Comparison of ENCODE assay signal across 30 cellular contexts in genomic region chr10:29250066-29250465, GRCh38. TPM values are rescaled to one million over a fixed set of nuclear protein-coding genes. Genes with fewer than 3 reads are reported as not detected.
"Had no signal": no experiment of that assay in that cellular context is flagged by ENCODE, and none has a peak within 500 bp of the region (broad histone marks: within the 10 kb centered on the region; RNA-seq: fewer than 3 reads in every experiment).

No MANE protein-coding gene starts in this region.

- H3K27ac ChIP-seq: esophagus squamous epithelium, lower lobe of right lung, neutrophil, parathyroid adenoma, right atrium auricular region, stomach, thyroid gland, upper lobe of right lung, uterus had no signal

- H3K27me3 ChIP-seq: neutrophil, right atrium auricular region, thyroid gland, uterus had no signal

- H3K9ac ChIP-seq: parathyroid adenoma had no signal

- H3K4me1 ChIP-seq: esophagus squamous epithelium, lower lobe of right lung, parathyroid adenoma, stomach, thyroid gland had no signal

- H3K36me3 ChIP-seq: esophagus squamous epithelium, lower lobe of right lung, neutrophil, right atrium auricular region, stomach, thyroid gland, upper lobe of right lung, uterus had no signal

- H3K9me3 ChIP-seq: esophagus squamous epithelium, lower lobe of right lung, mucosa of descending colon, neutrophil, right atrium auricular region, stomach, thyroid gland, upper lobe of right lung, uterus had no signal

- ATAC-seq: effector memory CD8-positive, alpha-beta T cell; left ventricle myocardium superior; lower lobe of right lung; mucosa of descending colon; sciatic nerve; stimulated activated effector memory CD8-positive, alpha-beta T cell treated with anti-CD3 and anti-CD28 coated beads, Interleukin-12 subunit alpha, Interleukin-12 subunit beta, amount 100 ng/mL, for 72 hours; upper lobe of right lung had no signal

- H3K79me2 ChIP-seq: parathyroid adenoma had no signal

- DNase-seq: cortex of kidney; effector memory CD8-positive, alpha-beta T cell; erythroblast; esophagus squamous epithelium; head of caudate nucleus; left ventricle myocardium superior; lower lobe of right lung; mucosa of descending colon; naive B cell; stimulated activated CD4-positive, alpha-beta T cell treated with anti-CD3 and anti-CD28 coated beads, Interleukin-2, amount 100 ng/mL, for 24 hours; stimulated activated CD4-positive, alpha-beta T cell treated with anti-CD3 and anti-CD28 coated beads, Interleukin-4, amount 100 ng/mL, for 24 hours; stimulated activated naive CD4-positive, alpha-beta T cell treated with Interleukin-2 at 50 U/mL for 16 hours; stomach; thyroid gland; upper lobe of right lung; uterus had no signal

- H3K4me3 ChIP-seq: esophagus squamous epithelium, lower lobe of right lung, mucosa of descending colon, right atrium auricular region, stomach, thyroid gland, upper lobe of right lung, uterus had no signal

RNA-seq across cellular contexts. Expression of gene LYZL1, which starts 38.8 kb away (rescaled TPM):
- total RNA-seq: dermis microvascular lymphatic vessel endothelial cell; esophagus squamous epithelium; frontal cortex; left ventricle myocardium superior; lower lobe of right lung; mucosa of descending colon; natural killer cell treated with Interleukin-12 subunit alpha and Interleukin-12 subunit beta and Interleukin-15 and Interleukin-18, amount 100 ng/mL, for 72 hours; neural crest cell; omental fat pad; progenitor cell of endocrine pancreas; right atrium auricular region; sciatic nerve; stomach; subcutaneous adipose tissue; temporal lobe; upper lobe of right lung; uterus had no signal
- polyA plus RNA-seq: keratinocyte, stomach had no signal
